In the genomic region with DNA sequence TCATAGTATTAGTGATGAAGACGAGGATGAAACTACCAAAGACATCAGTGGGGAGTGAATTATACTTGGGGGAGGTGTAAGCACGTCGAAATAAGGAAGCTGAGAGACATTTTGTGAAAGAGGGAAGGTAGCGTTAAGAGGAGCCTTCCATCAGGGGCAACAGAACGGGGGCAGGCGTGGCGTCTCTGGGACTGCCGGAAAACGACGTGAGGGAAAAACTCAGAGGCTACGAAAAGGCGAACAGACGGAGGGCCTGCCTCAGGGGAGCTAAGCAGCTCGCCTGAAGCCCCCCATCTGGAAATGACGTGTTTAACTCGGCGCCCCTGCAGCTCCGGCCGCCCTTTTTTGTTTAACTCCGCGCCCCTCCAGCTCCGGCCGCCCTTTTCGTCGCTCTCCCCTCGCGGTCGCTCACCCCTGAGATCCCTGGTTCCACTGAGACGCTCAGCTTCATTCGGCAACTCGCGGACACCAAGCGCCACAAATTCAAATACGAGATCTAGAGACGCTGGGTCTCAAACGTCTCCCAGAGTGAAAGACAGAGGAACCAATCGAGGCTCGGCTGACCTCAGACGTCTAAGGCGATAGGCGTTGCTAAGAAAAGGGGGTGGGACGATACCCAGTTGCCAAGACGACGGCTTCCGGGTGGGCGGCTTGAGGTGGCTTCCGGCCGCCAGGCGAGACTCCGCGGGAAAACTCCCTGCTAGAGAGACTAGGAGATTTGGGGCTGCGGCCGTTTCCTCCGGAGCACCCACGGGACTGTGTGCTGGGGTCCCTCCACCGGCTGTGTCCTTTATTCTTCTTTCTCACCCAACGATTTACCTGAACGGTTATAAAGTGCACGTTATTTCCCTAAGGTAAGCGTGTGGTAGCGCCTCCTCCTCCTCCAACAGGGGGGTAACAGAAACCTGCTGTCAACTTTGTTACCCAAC, we compare ENCODE assay signal across 1 cellular context.
TF ChIP-seq lines count a peak whose summit lies in the region.

No MANE protein-coding gene starts in this region.

TF ChIP-seq in K562, 482 proteins besides CTCF, POLR2A, EP300 and RAD21 (continued from another document and continues in another):
- TF ChIP-seq, protein P1, sequence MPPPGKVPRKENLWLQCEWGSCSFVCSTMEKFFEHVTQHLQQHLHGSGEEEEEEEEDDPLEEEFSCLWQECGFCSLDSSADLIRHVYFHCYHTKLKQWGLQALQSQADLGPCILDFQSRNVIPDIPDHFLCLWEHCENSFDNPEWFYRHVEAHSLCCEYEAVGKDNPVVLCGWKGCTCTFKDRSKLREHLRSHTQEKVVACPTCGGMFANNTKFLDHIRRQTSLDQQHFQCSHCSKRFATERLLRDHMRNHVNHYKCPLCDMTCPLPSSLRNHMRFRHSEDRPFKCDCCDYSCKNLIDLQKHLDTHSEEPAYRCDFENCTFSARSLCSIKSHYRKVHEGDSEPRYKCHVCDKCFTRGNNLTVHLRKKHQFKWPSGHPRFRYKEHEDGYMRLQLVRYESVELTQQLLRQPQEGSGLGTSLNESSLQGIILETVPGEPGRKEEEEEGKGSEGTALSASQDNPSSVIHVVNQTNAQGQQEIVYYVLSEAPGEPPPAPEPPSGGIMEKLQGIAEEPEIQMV (tag; conservative IDR thresholded peaks at IDR 0.05; ENCODE audit: low read depth), result no peak
- TF ChIP-seq NRF1 (conservative IDR thresholded peaks at IDR 0.05 in 1 of 2, IDR thresholded peaks at IDR 0.05 in 1 of 2) (peak; percentile 17 to 25; a peak in 1 of 4 replicates), RBBP5 (IDR thresholded peaks at IDR 0.05; ENCODE audit: borderline replicate concordance, insufficient read depth, low read length, poor library complexity, severe bottlenecking) (peak; percentile 75), CC2D1A (IDR thresholded peaks at IDR 0.05) (no peak), HNRNPK (IDR thresholded peaks at IDR 0.05; ENCODE audit: low read depth, low read length, poor library complexity, severe bottlenecking) (no peak), YY1 (IDR thresholded peaks at IDR 0.05; ENCODE audit: borderline replicate concordance in 1 of 3, control insufficient read depth in 1 of 3, extremely low read depth in 1 of 3, insufficient read depth in 3 of 3, insufficient read length in 1 of 3, insufficient replicate concordance in 2 of 3, low read depth in 1 of 3, low read length in 2 of 3) (peak in 1 of 3 experiments; percentile 44), BRD9 (IDR thresholded peaks at IDR 0.05; ENCODE audit: low read depth, partially characterized antibody) (peak; percentile 58), NCOA6 (IDR thresholded peaks at IDR 0.05) (no peak), PRPF4 (IDR thresholded peaks at IDR 0.05; ENCODE audit: insufficient read depth, low read depth, low read length, poor library complexity, severe bottlenecking) (no peak), PTTG1 (tag; IDR thresholded peaks at IDR 0.05; ENCODE audit: low read depth) (no peak), NR4A1 (CRISPR knock-in tag; IDR thresholded peaks at IDR 0.05) (no peak), NR4A1 (tag; IDR thresholded peaks at IDR 0.05) (no peak), ZNF274 (IDR thresholded peaks at IDR 0.05; ENCODE audit: borderline replicate concordance, low read depth, low read length) (no peak), EWSR1 (IDR thresholded peaks at IDR 0.05; ENCODE audit: borderline replicate concordance, low read depth, partially characterized antibody) (no peak), CXXC5 (CRISPR knock-in tag; IDR thresholded peaks at IDR 0.05) (peak; percentile 75), CREBBP (IDR thresholded peaks at IDR 0.05; ENCODE audit: low read depth, low read length) (no peak), ZNF133 (CRISPR knock-in tag; IDR thresholded peaks at IDR 0.05) (no peak), MEF2A (IDR thresholded peaks at IDR 0.05; ENCODE audit: control insufficient read depth, low read depth, low read length) (no peak), NFYB (IDR thresholded peaks at IDR 0.05; ENCODE audit: extremely low read depth, insufficient read length) (peak; percentile 79), ZNF785 (CRISPR knock-in tag; IDR thresholded peaks at IDR 0.05) (no peak), PYGO2 (tag; IDR thresholded peaks at IDR 0.05) (no peak), NCOA2 (IDR thresholded peaks at IDR 0.05; ENCODE audit: partially characterized antibody in 2 of 2) (no peak), ZNF668 (CRISPR knock-in tag; IDR thresholded peaks at IDR 0.05) (no peak), FOXJ3 (CRISPR knock-in tag; IDR thresholded peaks at IDR 0.05) (no peak), SMC3 (conservative IDR thresholded peaks at IDR 0.05; ENCODE audit: insufficient read depth, low read depth, low read length) (no peak), MEF2D (tag; conservative IDR thresholded peaks at IDR 0.05; ENCODE audit: low read depth) (no peak), ZNF695 (CRISPR knock-in tag; IDR thresholded peaks at IDR 0.05) (no peak)
- TF ChIP-seq, protein P2, sequence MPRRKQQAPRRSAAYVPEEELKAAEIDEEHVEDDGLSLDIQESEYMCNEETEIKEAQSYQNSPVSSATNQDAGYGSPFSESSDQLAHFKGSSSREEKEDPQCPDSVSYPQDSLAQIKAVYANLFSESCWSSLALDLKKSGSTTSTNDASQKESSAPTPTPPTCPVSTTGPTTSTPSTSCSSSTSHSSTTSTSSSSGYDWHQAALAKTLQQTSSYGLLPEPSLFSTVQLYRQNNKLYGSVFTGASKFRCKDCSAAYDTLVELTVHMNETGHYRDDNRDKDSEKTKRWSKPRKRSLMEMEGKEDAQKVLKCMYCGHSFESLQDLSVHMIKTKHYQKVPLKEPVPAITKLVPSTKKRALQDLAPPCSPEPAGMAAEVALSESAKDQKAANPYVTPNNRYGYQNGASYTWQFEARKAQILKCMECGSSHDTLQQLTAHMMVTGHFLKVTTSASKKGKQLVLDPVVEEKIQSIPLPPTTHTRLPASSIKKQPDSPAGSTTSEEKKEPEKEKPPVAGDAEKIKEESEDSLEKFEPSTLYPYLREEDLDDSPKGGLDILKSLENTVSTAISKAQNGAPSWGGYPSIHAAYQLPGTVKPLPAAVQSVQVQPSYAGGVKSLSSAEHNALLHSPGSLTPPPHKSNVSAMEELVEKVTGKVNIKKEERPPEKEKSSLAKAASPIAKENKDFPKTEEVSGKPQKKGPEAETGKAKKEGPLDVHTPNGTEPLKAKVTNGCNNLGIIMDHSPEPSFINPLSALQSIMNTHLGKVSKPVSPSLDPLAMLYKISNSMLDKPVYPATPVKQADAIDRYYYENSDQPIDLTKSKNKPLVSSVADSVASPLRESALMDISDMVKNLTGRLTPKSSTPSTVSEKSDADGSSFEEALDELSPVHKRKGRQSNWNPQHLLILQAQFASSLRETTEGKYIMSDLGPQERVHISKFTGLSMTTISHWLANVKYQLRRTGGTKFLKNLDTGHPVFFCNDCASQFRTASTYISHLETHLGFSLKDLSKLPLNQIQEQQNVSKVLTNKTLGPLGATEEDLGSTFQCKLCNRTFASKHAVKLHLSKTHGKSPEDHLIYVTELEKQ (CRISPR knock-in tag; IDR thresholded peaks at IDR 0.05), result no peak
- TF ChIP-seq, protein P3, sequence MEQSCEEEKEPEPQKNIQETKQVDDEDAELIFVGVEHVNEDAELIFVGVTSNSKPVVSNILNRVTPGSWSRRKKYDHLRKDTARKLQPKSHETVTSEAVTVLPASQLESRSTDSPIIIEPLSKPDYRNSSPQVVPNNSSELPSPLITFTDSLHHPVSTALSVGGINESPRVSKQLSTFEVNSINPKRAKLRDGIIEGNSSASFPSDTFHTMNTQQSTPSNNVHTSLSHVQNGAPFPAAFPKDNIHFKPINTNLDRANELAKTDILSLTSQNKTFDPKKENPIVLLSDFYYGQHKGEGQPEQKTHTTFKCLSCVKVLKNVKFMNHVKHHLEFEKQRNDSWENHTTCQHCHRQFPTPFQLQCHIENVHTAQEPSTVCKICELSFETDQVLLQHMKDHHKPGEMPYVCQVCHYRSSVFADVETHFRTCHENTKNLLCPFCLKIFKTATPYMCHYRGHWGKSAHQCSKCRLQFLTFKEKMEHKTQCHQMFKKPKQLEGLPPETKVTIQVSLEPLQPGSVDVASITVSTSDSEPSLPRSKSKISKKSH (CRISPR knock-in tag; IDR thresholded peaks at IDR 0.05), result no peak
- TF ChIP-seq, protein P4, sequence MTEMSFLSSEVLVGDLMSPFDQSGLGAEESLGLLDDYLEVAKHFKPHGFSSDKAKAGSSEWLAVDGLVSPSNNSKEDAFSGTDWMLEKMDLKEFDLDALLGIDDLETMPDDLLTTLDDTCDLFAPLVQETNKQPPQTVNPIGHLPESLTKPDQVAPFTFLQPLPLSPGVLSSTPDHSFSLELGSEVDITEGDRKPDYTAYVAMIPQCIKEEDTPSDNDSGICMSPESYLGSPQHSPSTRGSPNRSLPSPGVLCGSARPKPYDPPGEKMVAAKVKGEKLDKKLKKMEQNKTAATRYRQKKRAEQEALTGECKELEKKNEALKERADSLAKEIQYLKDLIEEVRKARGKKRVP (CRISPR knock-in tag; IDR thresholded peaks at IDR 0.05), result no peak
- TF ChIP-seq, protein P5, sequence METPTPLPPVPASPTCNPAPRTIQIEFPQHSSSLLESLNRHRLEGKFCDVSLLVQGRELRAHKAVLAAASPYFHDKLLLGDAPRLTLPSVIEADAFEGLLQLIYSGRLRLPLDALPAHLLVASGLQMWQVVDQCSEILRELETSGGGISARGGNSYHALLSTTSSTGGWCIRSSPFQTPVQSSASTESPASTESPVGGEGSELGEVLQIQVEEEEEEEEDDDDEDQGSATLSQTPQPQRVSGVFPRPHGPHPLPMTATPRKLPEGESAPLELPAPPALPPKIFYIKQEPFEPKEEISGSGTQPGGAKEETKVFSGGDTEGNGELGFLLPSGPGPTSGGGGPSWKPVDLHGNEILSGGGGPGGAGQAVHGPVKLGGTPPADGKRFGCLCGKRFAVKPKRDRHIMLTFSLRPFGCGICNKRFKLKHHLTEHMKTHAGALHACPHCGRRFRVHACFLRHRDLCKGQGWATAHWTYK (CRISPR knock-in tag; IDR thresholded peaks at IDR 0.05), result no peak
- TF ChIP-seq, protein P6, sequence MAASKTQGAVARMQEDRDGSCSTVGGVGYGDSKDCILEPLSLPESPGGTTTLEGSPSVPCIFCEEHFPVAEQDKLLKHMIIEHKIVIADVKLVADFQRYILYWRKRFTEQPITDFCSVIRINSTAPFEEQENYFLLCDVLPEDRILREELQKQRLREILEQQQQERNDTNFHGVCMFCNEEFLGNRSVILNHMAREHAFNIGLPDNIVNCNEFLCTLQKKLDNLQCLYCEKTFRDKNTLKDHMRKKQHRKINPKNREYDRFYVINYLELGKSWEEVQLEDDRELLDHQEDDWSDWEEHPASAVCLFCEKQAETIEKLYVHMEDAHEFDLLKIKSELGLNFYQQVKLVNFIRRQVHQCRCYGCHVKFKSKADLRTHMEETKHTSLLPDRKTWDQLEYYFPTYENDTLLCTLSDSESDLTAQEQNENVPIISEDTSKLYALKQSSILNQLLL (CRISPR knock-in tag; IDR thresholded peaks at IDR 0.05; ENCODE audit: borderline replicate concordance), result no peak
- TF ChIP-seq, protein P7, sequence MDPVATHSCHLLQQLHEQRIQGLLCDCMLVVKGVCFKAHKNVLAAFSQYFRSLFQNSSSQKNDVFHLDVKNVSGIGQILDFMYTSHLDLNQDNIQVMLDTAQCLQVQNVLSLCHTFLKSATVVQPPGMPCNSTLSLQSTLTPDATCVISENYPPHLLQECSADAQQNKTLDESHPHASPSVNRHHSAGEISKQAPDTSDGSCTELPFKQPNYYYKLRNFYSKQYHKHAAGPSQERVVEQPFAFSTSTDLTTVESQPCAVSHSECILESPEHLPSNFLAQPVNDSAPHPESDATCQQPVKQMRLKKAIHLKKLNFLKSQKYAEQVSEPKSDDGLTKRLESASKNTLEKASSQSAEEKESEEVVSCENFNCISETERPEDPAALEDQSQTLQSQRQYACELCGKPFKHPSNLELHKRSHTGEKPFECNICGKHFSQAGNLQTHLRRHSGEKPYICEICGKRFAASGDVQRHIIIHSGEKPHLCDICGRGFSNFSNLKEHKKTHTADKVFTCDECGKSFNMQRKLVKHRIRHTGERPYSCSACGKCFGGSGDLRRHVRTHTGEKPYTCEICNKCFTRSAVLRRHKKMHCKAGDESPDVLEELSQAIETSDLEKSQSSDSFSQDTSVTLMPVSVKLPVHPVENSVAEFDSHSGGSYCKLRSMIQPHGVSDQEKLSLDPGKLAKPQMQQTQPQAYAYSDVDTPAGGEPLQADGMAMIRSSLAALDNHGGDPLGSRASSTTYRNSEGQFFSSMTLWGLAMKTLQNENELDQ (CRISPR knock-in tag; IDR thresholded peaks at IDR 0.05; ENCODE audit: borderline replicate concordance), result no peak
- TF ChIP-seq, protein P8, sequence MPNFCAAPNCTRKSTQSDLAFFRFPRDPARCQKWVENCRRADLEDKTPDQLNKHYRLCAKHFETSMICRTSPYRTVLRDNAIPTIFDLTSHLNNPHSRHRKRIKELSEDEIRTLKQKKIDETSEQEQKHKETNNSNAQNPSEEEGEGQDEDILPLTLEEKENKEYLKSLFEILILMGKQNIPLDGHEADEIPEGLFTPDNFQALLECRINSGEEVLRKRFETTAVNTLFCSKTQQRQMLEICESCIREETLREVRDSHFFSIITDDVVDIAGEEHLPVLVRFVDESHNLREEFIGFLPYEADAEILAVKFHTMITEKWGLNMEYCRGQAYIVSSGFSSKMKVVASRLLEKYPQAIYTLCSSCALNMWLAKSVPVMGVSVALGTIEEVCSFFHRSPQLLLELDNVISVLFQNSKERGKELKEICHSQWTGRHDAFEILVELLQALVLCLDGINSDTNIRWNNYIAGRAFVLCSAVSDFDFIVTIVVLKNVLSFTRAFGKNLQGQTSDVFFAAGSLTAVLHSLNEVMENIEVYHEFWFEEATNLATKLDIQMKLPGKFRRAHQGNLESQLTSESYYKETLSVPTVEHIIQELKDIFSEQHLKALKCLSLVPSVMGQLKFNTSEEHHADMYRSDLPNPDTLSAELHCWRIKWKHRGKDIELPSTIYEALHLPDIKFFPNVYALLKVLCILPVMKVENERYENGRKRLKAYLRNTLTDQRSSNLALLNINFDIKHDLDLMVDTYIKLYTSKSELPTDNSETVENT (CRISPR knock-in tag; IDR thresholded peaks at IDR 0.05), result no peak
- TF ChIP-seq, protein P9, sequence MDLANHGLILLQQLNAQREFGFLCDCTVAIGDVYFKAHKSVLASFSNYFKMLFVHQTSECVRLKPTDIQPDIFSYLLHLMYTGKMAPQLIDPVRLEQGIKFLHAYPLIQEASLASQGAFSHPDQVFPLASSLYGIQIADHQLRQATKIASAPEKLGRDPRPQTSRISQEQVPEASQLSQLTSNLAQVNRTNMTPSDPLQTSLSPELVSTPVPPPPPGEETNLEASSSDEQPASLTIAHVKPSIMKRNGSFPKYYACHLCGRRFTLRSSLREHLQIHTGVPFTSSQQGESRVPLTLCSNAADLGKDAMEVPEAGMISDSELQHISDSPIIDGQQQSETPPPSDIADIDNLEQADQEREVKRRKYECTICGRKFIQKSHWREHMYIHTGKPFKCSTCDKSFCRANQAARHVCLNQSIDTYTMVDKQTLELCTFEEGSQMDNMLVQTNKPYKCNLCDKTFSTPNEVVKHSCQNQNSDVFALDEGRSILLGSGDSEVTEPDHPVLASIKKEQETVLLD (IDR thresholded peaks at IDR 0.05), result peak; percentile 54; the same call in 1 of the 2 replicates
